In the genomic region with DNA sequence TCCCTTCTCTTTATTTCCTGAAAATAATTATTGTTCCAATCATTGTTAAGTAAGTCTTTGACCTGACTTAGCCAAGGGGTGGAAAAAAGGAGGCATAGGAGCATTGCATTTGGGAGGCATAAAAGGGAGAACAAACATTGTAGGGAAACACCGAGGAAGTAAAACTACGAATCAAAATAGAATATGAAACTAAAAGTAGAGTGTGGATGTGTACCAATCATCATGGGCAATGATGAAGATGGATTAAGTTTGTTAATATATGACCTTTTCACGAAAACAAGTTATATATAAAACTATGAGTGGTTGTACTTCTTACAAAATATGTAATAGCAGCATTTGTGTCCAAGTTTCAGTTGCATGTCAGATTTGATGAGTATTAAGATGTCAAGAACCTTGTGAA, we compare ENCODE assay signal across 7 cellular contexts. TPM values are rescaled to one million over a fixed set of nuclear protein-coding genes. Genes with fewer than 3 reads are reported as not detected.
ATAC-seq and TF ChIP-seq lines count a peak whose summit lies in the region.
"Not testable (repeated sequence)": the region's sequence is repeated elsewhere in the genome, so short reads cannot be mapped to it uniquely, and the experiment has no call there.

No MANE protein-coding gene starts in this region.

- H3K4me3 ChIP-seq in gastroesophageal sphincter, result not testable (repeated sequence)

- peaks cover 0 to 20% (median 0%) of the 10 kb centered on the region in 3 donors for H3K4me1 ChIP-seq in gastroesophageal sphincter

- TF ChIP-seq EP300 in gastroesophageal sphincter (IDR thresholded peaks at IDR 0.05), result not testable (repeated sequence)

- not testable (repeated sequence) for TF ChIP-seq CTCF in gastroesophageal sphincter (IDR thresholded peaks at IDR 0.05)

- H3K9me3 ChIP-seq in gastroesophageal sphincter, result not testable (repeated sequence)

- 11 to 29% methylated on average over 1 to 2 of the region's 3 CpGs for WGBS in gastroesophageal sphincter (ENCODE audit: low coverage in 1 of 2), 2 donors

- TF ChIP-seq POLR2A in gastroesophageal sphincter (IDR thresholded peaks at IDR 0.05), result not testable (repeated sequence)

- ATAC-seq in GM18517 (IDR thresholded peaks at IDR 0.05; ENCODE audit: unreplicated experiment) (peak; percentile 74), GM19324 (IDR thresholded peaks at IDR 0.05; ENCODE audit: low FRiP score, unreplicated experiment) (peak; percentile 49), GM21423 (IDR thresholded peaks at IDR 0.05; ENCODE audit: unreplicated experiment) (peak; percentile 72), HG02678 (IDR thresholded peaks at IDR 0.05; ENCODE audit: unreplicated experiment) (peak; percentile 70), HG03064 (IDR thresholded peaks at IDR 0.05; ENCODE audit: low read depth, unreplicated experiment) (peak; percentile 61), HG03460 (IDR thresholded peaks at IDR 0.05; ENCODE audit: unreplicated experiment) (peak; percentile 71)
- not testable (repeated sequence) for ATAC-seq in gastroesophageal sphincter

- H3K27me3 ChIP-seq in gastroesophageal sphincter, result not testable (repeated sequence)

- peak overlapping the region; percentile 33 to 73 (median 50) for H3K27ac ChIP-seq in gastroesophageal sphincter

- H3K36me3 ChIP-seq in gastroesophageal sphincter, result not testable (repeated sequence)

RNA-seq across cellular contexts. Expression of gene FGL2, which starts 24.3 kb away (rescaled TPM):
- 100 to 1,000 TPM; 199 to 756 (median 378) TPM for total RNA-seq in gastroesophageal sphincter

RNA-seq across cellular contexts. Expression of gene CCDC146, which starts 52.9 kb away (rescaled TPM):
- 10 to 100 TPM in 3 of 4 donors, 1 to 10 TPM in 1; 8.7 to 29.3 (median 20.1) TPM for total RNA-seq in gastroesophageal sphincter
